In the genomic region with DNA sequence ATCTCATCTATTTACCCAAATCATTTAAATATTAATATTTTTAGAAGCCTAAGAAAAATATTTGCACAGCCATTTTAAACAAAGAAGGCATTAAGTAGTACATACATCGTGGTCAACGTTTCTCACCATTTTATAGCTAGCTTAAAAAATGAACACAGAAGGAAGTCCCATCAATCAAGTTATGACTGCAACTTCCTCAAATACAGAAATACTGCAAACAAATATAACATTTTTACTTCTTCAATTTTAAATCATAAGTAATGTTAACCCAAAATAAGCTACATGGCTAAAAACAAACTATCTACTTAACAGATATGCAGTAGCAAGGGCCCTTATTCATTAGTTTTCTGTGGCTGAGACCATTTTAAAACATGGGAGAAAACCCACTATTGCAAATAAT, we compare ENCODE assay signal across 1 cellular context.
TF ChIP-seq lines count a peak whose summit lies in the region.

No MANE protein-coding gene starts in this region.

TF ChIP-seq in GM23338, 12 proteins besides CTCF, POLR2A, EP300 and RAD21 (continued from another document):
- TF ChIP-seq, protein P1, sequence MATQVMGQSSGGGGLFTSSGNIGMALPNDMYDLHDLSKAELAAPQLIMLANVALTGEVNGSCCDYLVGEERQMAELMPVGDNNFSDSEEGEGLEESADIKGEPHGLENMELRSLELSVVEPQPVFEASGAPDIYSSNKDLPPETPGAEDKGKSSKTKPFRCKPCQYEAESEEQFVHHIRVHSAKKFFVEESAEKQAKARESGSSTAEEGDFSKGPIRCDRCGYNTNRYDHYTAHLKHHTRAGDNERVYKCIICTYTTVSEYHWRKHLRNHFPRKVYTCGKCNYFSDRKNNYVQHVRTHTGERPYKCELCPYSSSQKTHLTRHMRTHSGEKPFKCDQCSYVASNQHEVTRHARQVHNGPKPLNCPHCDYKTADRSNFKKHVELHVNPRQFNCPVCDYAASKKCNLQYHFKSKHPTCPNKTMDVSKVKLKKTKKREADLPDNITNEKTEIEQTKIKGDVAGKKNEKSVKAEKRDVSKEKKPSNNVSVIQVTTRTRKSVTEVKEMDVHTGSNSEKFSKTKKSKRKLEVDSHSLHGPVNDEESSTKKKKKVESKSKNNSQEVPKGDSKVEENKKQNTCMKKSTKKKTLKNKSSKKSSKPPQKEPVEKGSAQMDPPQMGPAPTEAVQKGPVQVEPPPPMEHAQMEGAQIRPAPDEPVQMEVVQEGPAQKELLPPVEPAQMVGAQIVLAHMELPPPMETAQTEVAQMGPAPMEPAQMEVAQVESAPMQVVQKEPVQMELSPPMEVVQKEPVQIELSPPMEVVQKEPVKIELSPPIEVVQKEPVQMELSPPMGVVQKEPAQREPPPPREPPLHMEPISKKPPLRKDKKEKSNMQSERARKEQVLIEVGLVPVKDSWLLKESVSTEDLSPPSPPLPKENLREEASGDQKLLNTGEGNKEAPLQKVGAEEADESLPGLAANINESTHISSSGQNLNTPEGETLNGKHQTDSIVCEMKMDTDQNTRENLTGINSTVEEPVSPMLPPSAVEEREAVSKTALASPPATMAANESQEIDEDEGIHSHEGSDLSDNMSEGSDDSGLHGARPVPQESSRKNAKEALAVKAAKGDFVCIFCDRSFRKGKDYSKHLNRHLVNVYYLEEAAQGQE (IDR thresholded peaks at IDR 0.05; ENCODE audit: unreplicated experiment): no peak
- no peak for TF ChIP-seq POLR2AphosphoS5 (IDR thresholded peaks at IDR 0.05; ENCODE audit: low read depth)
- no peak for TF ChIP-seq CREB1 (CRISPR knock-in tag; IDR thresholded peaks at IDR 0.05; ENCODE audit: low read depth)
- TF ChIP-seq ZNF114 (CRISPR knock-in tag; IDR thresholded peaks at IDR 0.05): no peak
- no peak for TF ChIP-seq STAT1 (IDR thresholded peaks at IDR 0.05; ENCODE audit: unreplicated experiment)
- TF ChIP-seq EZH2 (IDR thresholded peaks at IDR 0.05; ENCODE audit: low read depth, unreplicated experiment): no peak
- TF ChIP-seq NANOG (IDR thresholded peaks at IDR 0.05; ENCODE audit: borderline replicate concordance): no peak
